Comparison of ENCODE assay signal across 23 cellular contexts in genomic region chr10:52677087-52677486, GRCh38.
DNase-seq lines count a peak whose midpoint lies in the region; ATAC-seq, FAIRE-seq and TF ChIP-seq lines count a peak whose summit lies in the region.
"Had no signal": no experiment of that assay in that cellular context is flagged by ENCODE, and none has a peak within 500 bp of the region (broad histone marks: within the 10 kb centered on the region; RNA-seq: fewer than 3 reads in every experiment).

No MANE protein-coding gene starts in this region.

- 63 to 69% methylated on average over 1 of the region's 1 CpG for WGBS in pancreas, 2 donors

- H3K27me3 ChIP-seq in astrocyte (ENCODE audit: insufficient read depth, low read length) (no peaks in the 10 kb centered on the region), pancreas (no peaks in the 10 kb centered on the region)
- H3K27me3 ChIP-seq: BLaER1 had no signal

- H3K9me3 Mint-ChIP-seq in astrocyte (ENCODE audit: unreplicated experiment), result no peaks in the 10 kb centered on the region
- H3K9me3 Mint-ChIP-seq: H9 had no signal

- H3K27ac ChIP-seq in astrocyte (ENCODE audit: low read depth, low read length) (no peak overlapping the region), pancreas (no peak overlapping the region)
- H3K27ac ChIP-seq: BLaER1, KMS-11, PC-9, RWPE1 had no signal

- no peak overlapping the region for H3K4me3 Mint-ChIP-seq in astrocyte (ENCODE audit: unreplicated experiment)
- H3K4me3 Mint-ChIP-seq: CD4-positive, alpha-beta memory T cell; H9 had no signal

- H3K4me2 ChIP-seq in astrocyte (ENCODE audit: low read length), result no peak overlapping the region
- H3K4me2 ChIP-seq: BLaER1, KMS-11, PC-9 had no signal

- no peaks in the 10 kb centered on the region for H4K20me1 ChIP-seq in astrocyte (ENCODE audit: insufficient read depth, low read length)
- H4K20me1 ChIP-seq: BLaER1 had no signal

- no peak overlapping the region for H2AFZ ChIP-seq in astrocyte (ENCODE audit: low read depth, low read length)
- H2AFZ ChIP-seq: PC-9 had no signal

- TF ChIP-seq CTCF in AG10803 (conservative IDR thresholded peaks at IDR 0.05; ENCODE audit: low read length) (no peak), astrocyte (IDR thresholded peaks at IDR 0.05; ENCODE audit: insufficient read depth, low read depth, low read length) (no peak), fibroblast of pulmonary artery (IDR thresholded peaks at IDR 0.05; ENCODE audit: low read length, missing control alignments) (no peak), pancreas (IDR thresholded peaks at IDR 0.05) (no peak)

- no peak for FAIRE-seq in astrocyte (lab: Jason Lieb, UNC)
- FAIRE-seq in pancreas (lab: Jason Lieb, UNC), result no peak
- FAIRE-seq: GM12892, GM18507 had no signal

- H3K4me3 ChIP-seq in AG10803 (ENCODE audit: low read length) (no peak overlapping the region), astrocyte (ENCODE audit: insufficient read depth, low read depth, low read length) (no peak overlapping the region), fibroblast of pulmonary artery (replicated peaks; ENCODE audit: low read depth, low read length) (no peak overlapping the region), pancreas (no peak overlapping the region)
- H3K4me3 ChIP-seq: BLaER1, PC-9 had no signal

- no peaks in the 10 kb centered on the region for H3K9me3 ChIP-seq in astrocyte (ENCODE audit: insufficient read depth, low read depth, low read length)
- H3K9me3 ChIP-seq in pancreas, result no peaks in the 10 kb centered on the region
- H3K9me3 ChIP-seq: BLaER1 had no signal

- no peaks in the 10 kb centered on the region for H3K36me3 Mint-ChIP-seq in astrocyte (ENCODE audit: low read depth, unreplicated experiment)
- H3K36me3 Mint-ChIP-seq: CD4-positive, alpha-beta memory T cell had no signal

- peaks cover 2% of the 10 kb centered on the region for H3K4me1 Mint-ChIP-seq in astrocyte (ENCODE audit: low read depth, unreplicated experiment)
- H3K4me1 Mint-ChIP-seq: CD4-positive, alpha-beta memory T cell had no signal

- ATAC-seq in HG02870 (IDR thresholded peaks at IDR 0.05; ENCODE audit: unreplicated experiment) (no peak), GM18511 (IDR thresholded peaks at IDR 0.05; ENCODE audit: unreplicated experiment) (no peak), pancreas (no peak), left colon (no peak)

- H3K9ac ChIP-seq in astrocyte (ENCODE audit: low read length), result no peak overlapping the region
- H3K9ac ChIP-seq: BLaER1, KMS-11 had no signal

- intact Hi-C loops in pancreas (cut with DNase I), result no loop called here
- intact Hi-C loops in left colon (cut with DNase I, micrococcal nuclease), result no loop called here

- no peak overlapping the region for H3K27ac Mint-ChIP-seq in astrocyte (ENCODE audit: unreplicated experiment)
- H3K27ac Mint-ChIP-seq: CD4-positive, alpha-beta memory T cell; H9 had no signal

- H3K4me1 ChIP-seq in astrocyte (ENCODE audit: insufficient read depth, low read length) (no peaks in the 10 kb centered on the region), pancreas (no peaks in the 10 kb centered on the region)

- DNase-seq in AG10803 (ENCODE audit: low read depth) (peak; percentile 8), LHCN-M2 (ENCODE audit: low read depth) (peak; percentile 45), astrocyte (ENCODE audit: low read depth) (peak; percentile 12), fibroblast of pulmonary artery (ENCODE audit: low read depth) (peak; percentile 18), pancreas (no peak), left colon (no peak)
- DNase-seq: 8988T; Calu3; CD4-positive, alpha-beta memory T cell; H9; NCI-H1436; NCI-H1930; NCI-H226; NCI-H524; PC-9; SIG-M5 had no signal

- no peaks in the 10 kb centered on the region for H3K36me3 ChIP-seq in astrocyte (ENCODE audit: insufficient read depth, low read length)
- H3K36me3 ChIP-seq in pancreas, result no peaks in the 10 kb centered on the region
- H3K36me3 ChIP-seq: BLaER1 had no signal

- H3K27me3 Mint-ChIP-seq in astrocyte (ENCODE audit: low read depth, unreplicated experiment), result no peaks in the 10 kb centered on the region
- H3K27me3 Mint-ChIP-seq: CD4-positive, alpha-beta memory T cell had no signal

- H3K79me2 ChIP-seq in astrocyte (ENCODE audit: insufficient read depth, low read length), result no peaks in the 10 kb centered on the region

Comparison
In these comparisons a context has a peak if more than half of its experiments do, and no peak if none do; other contexts are left out.
1. DNase-seq: peak in AG10803 (single experiment), LHCN-M2 (single experiment), astrocyte (single experiment) and fibroblast of pulmonary artery (single experiment); none in pancreas (0 of 6) and left colon (0 of 2).